27 cellular contexts compared by ENCODE assay signal in genomic region chr13:33827152-33827551, GRCh38.
"Had no signal": no experiment of that assay in that cellular context is flagged by ENCODE, and none has a peak within 500 bp of the region (broad histone marks: within the 10 kb centered on the region; RNA-seq: fewer than 3 reads in every experiment).

No MANE protein-coding gene starts in this region.

- H2AFZ ChIP-seq: neural progenitor cell, parathyroid adenoma had no signal

- ATAC-seq: naive thymus-derived CD4-positive, alpha-beta T cell; natural killer cell; psoas muscle; right cardiac atrium; right lobe of liver; stimulated activated memory B cell treated with anti-CD40 and anti-IgM and Interleukin-4, amounts not matched to agents 10 μg/mL and 1 μg/mL and 100 μg/mL, for 72 hours; stimulated activated naive CD8-positive, alpha-beta T cell treated with anti-CD3 and anti-CD28 coated beads, Interleukin-15, amount 100 ng/mL, for 72 hours; stimulated activated naive CD8-positive, alpha-beta T cell treated with anti-CD3 and anti-CD28 coated beads, Interleukin-15, Interleukin-2, amounts not matched to agents 100 U/mL and 50 U/mL, for 24 hours; upper lobe of right lung had no signal

- H3K27ac ChIP-seq: neural progenitor cell, ovary, parathyroid adenoma, psoas muscle, right lobe of liver, sigmoid colon, suprapubic skin, testis, tibial artery, transverse colon, upper lobe of right lung, uterus had no signal

- H3K9me3 ChIP-seq: ovary, psoas muscle, right lobe of liver, sigmoid colon, suprapubic skin, testis, tibial artery, transverse colon, upper lobe of right lung, uterus had no signal

- H3K4me2 ChIP-seq: neural progenitor cell had no signal

- H3K36me3 ChIP-seq: ovary, right lobe of liver, transverse colon, uterus had no signal

- H3K4me1 ChIP-seq: neural progenitor cell, parathyroid adenoma, psoas muscle, right lobe of liver, sigmoid colon, suprapubic skin, testis, tibial artery, transverse colon, upper lobe of right lung, uterus had no signal

- H3K27me3 ChIP-seq: neural progenitor cell, ovary, right lobe of liver, sigmoid colon, suprapubic skin, testis, tibial artery, transverse colon, upper lobe of right lung, uterus had no signal

- H3K4me3 ChIP-seq: neural progenitor cell, ovary, psoas muscle, right lobe of liver, sigmoid colon, suprapubic skin, testis, tibial artery, transverse colon, upper lobe of right lung, uterus had no signal

- DNase-seq: naive thymus-derived CD4-positive, alpha-beta T cell; natural killer cell; occipital lobe; ovary; posterior cingulate gyrus; psoas muscle; right cardiac atrium; right lobe of liver; sigmoid colon; small intestine; stimulated activated CD4-positive, alpha-beta T cell treated with anti-CD3 and anti-CD28 coated beads, Interleukin-2, amount 100 ng/mL, for 24 hours; stimulated activated CD4-positive, alpha-beta T cell treated with anti-CD3 and anti-CD28 coated beads, Interleukin-2, amount 100 ng/mL, for 48 hours; stimulated activated CD4-positive, alpha-beta T cell treated with anti-CD3 and anti-CD28 coated beads, Interleukin-4, amount 100 ng/mL, for 4 hours; stimulated activated CD8-positive, alpha-beta memory T cell treated with anti-CD3 and anti-CD28 coated beads, Interleukin-4, amount 100 ng/mL, for 48 hours; stimulated activated naive CD4-positive, alpha-beta T cell; stimulated activated naive CD8-positive, alpha-beta T cell treated with anti-CD3 and anti-CD28 coated beads, Interleukin-15, amount 100 ng/mL, for 72 hours; stimulated activated naive CD8-positive, alpha-beta T cell treated with anti-CD3 and anti-CD28 coated beads, Interleukin-15, Interleukin-2, amounts not matched to agents 100 U/mL and 50 U/mL, for 24 hours; substantia nigra; testis; tibial artery; transverse colon; upper lobe of right lung; uterus had no signal

- H3K9ac ChIP-seq: neural progenitor cell, parathyroid adenoma had no signal

- H3K79me2 ChIP-seq: parathyroid adenoma had no signal
